15 cellular contexts compared by ENCODE assay signal in the genomic region with DNA sequence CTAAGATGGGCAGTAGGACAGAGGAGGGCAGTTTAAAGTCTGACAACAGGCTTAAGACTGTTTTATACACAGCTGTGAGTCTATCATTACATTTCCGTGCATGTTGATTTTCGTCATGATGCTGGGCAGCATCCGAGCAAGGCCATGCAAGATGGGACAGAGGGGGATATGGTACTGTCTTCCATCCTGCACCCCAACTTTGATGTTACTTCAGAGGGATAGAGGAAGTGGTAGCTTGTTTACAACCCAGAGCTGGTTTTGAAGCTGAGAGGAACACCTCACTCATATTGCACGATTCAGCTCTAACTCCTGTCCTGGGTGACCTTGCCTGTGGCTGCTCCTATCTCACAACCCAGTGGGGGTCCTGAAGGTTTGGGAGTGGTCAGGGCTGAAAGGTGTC. TPM values are rescaled to one million over a fixed set of nuclear protein-coding genes. Genes with fewer than 3 reads are reported as not detected.
DNase-seq lines count a peak whose midpoint lies in the region; ATAC-seq and TF ChIP-seq lines count a peak whose summit lies in the region.
"Had no signal": no experiment of that assay in that cellular context is flagged by ENCODE, and none has a peak within 500 bp of the region (broad histone marks: within the 10 kb centered on the region; RNA-seq: fewer than 3 reads in every experiment).

No MANE protein-coding gene starts in this region.

- CTCF ChIA-PET in activated B cell treated with CpG ODN at 0.5 μM for 24 hours (lab: Charles Lee) = interaction anchor here (1.0 to 1.7 kb wide), 3 partner anchors 19 to 141 kb away, joined by 4 to 5 read pairs (median 5); no protein-coding TSS in a partner anchor

- intact Hi-C loops in activated B cell treated with CpG ODN at 0.5 μM for 24 hours (cut with micrococcal nuclease) = no loop called here

- H3K27ac Mint-ChIP-seq in stimulated activated naive CD8-positive, alpha-beta T cell treated with anti-CD3 and anti-CD28 coated beads, Interleukin-15, Interleukin-2, amounts not matched to agents 100 ng/mL and 50 ng/mL, for 24 hours = peak overlapping the region; percentile 85
- H3K27ac Mint-ChIP-seq in activated B cell treated with CpG ODN at 0.5 μM for 24 hours = peak overlapping the region; percentile 80
- peak overlapping the region; percentile 84 to 100 (median 92) for H3K27ac Mint-ChIP-seq in immature natural killer cell

- peaks cover 14% of the 10 kb centered on the region for H3K36me3 Mint-ChIP-seq in stimulated activated naive CD8-positive, alpha-beta T cell treated with anti-CD3 and anti-CD28 coated beads, Interleukin-15, Interleukin-2, amounts not matched to agents 100 ng/mL and 50 ng/mL, for 24 hours (ENCODE audit: low read depth)
- peaks cover 14% of the 10 kb centered on the region for H3K36me3 Mint-ChIP-seq in activated B cell treated with CpG ODN at 0.5 μM for 24 hours (ENCODE audit: low read depth)
- H3K36me3 Mint-ChIP-seq in immature natural killer cell = peaks cover 16 to 24% (median 21%) of the 10 kb centered on the region in 3 donors

- peak overlapping the region; percentile 55 for H3K4me3 Mint-ChIP-seq in stimulated activated naive CD8-positive, alpha-beta T cell treated with anti-CD3 and anti-CD28 coated beads, Interleukin-15, Interleukin-2, amounts not matched to agents 100 ng/mL and 50 ng/mL, for 24 hours
- H3K4me3 Mint-ChIP-seq in activated B cell treated with CpG ODN at 0.5 μM for 24 hours (peak overlapping the region; percentile 59), immature natural killer cell (peak overlapping the region; percentile 79 to 99 (median 82))

- peaks cover 91% of the 10 kb centered on the region for H3K4me1 Mint-ChIP-seq in stimulated activated naive CD8-positive, alpha-beta T cell treated with anti-CD3 and anti-CD28 coated beads, Interleukin-15, Interleukin-2, amounts not matched to agents 100 ng/mL and 50 ng/mL, for 24 hours (ENCODE audit: low read depth)
- H3K4me1 Mint-ChIP-seq in activated B cell treated with CpG ODN at 0.5 μM for 24 hours (peaks cover 93% of the 10 kb centered on the region), immature natural killer cell (peaks cover 57 to 71% of the 10 kb centered on the region in 2 donors)

- POLR2A ChIA-PET in activated B cell treated with CpG ODN at 0.5 μM for 24 hours (lab: Charles Lee) = interaction anchor here (0.6 to 7.4 kb wide), 9 partner anchors 14 to 157 kb away, joined by 3 to 192 read pairs (median 8); a partner anchor contains a TSS

- H3K9me3 Mint-ChIP-seq in stimulated activated naive CD8-positive, alpha-beta T cell treated with anti-CD3 and anti-CD28 coated beads, Interleukin-15, Interleukin-2, amounts not matched to agents 100 ng/mL and 50 ng/mL, for 24 hours = no peaks in the 10 kb centered on the region
- H3K9me3 Mint-ChIP-seq in activated B cell treated with CpG ODN at 0.5 μM for 24 hours = no peaks in the 10 kb centered on the region
- no peaks in the 10 kb centered on the region for H3K9me3 Mint-ChIP-seq in immature natural killer cell

- no peaks in the 10 kb centered on the region for H3K27me3 Mint-ChIP-seq in stimulated activated naive CD8-positive, alpha-beta T cell treated with anti-CD3 and anti-CD28 coated beads, Interleukin-15, Interleukin-2, amounts not matched to agents 100 ng/mL and 50 ng/mL, for 24 hours
- no peaks in the 10 kb centered on the region for H3K27me3 Mint-ChIP-seq in activated B cell treated with CpG ODN at 0.5 μM for 24 hours
- H3K27me3 Mint-ChIP-seq in immature natural killer cell (ENCODE audit: low read depth in 3 of 3) = peaks cover 10 to 16% (median 11%) of the 10 kb centered on the region in 3 donors

- ATAC-seq in stimulated activated naive CD8-positive, alpha-beta T cell treated with anti-CD3 and anti-CD28 coated beads, Interleukin-15, Interleukin-2, amounts not matched to agents 100 U/mL and 50 U/mL, for 24 hours = no peak
- ATAC-seq in activated B cell treated with CpG ODN at 0.5 μM for 24 hours (ENCODE audit: low read depth) (no peak), GM19455 (IDR thresholded peaks at IDR 0.05; ENCODE audit: unreplicated experiment) (no peak), HG03565 (IDR thresholded peaks at IDR 0.05; ENCODE audit: unreplicated experiment) (no peak)
- ATAC-seq: foreskin keratinocyte, HepG2, mucosa of descending colon, psoas muscle had no signal

- no peak for TF ChIP-seq CTCF in activated B cell treated with CpG ODN at 0.5 μM for 24 hours (IDR thresholded peaks at IDR 0.05)

- DNase-seq in stimulated activated naive CD8-positive, alpha-beta T cell treated with anti-CD3 and anti-CD28 coated beads, Interleukin-15, Interleukin-2, amounts not matched to agents 100 U/mL and 50 U/mL, for 24 hours = no peak
- no peak for DNase-seq in activated B cell treated with CpG ODN at 0.5 μM for 24 hours
- no peak for DNase-seq in immature natural killer cell
- DNase-seq in HT-29 (ENCODE audit: low spot score) = no peak
- DNase-seq in SHP77 treated with DMSO at 0.1 percent for 48 hours (lab: John Stamatoyannopoulos, UW) = no peak
- DNase-seq: EL, foreskin keratinocyte, mucosa of descending colon, NCI-H446 treated with DMSO at 0.1 percent for 48 hours, PC-9, psoas muscle had no signal

RNA-seq across cellular contexts. Expression of a gene that starts 3.0 kb away (rescaled TPM):
- total RNA-seq in activated B cell treated with CpG ODN at 0.5 μM for 24 hours = 159 and 180 TPM in 2 replicates
- polyA plus RNA-seq in immature natural killer cell = 100 to 1,000 TPM; 125 to 281 (median 189) TPM
- 43.6 and 49.8 TPM in 2 replicates for total RNA-seq in HT-29 (2014; rRNA removed; shearing (Covaris generic))
